In genomic region chr1:162151900-162152829, GRCh38 we compare ENCODE assay signal across 1 cellular context.
TF ChIP-seq lines count a peak whose summit lies in the region.

No MANE protein-coding gene starts in this region.

TF ChIP-seq in HepG2, 621 proteins besides CTCF, POLR2A, EP300 and RAD21 (continued from another document and continues in another):
- peak; percentile 75 for TF ChIP-seq PAXIP1 (CRISPR knock-in tag; conservative IDR thresholded peaks at IDR 0.05)
- TF ChIP-seq ZNF33B (CRISPR knock-in tag; IDR thresholded peaks at IDR 0.05): no peak
- no peak for TF ChIP-seq NAIF1 (CRISPR knock-in tag; IDR thresholded peaks at IDR 0.05; ENCODE audit: borderline replicate concordance)
- no peak for TF ChIP-seq ZNF367 (CRISPR knock-in tag; IDR thresholded peaks at IDR 0.05; ENCODE audit: borderline replicate concordance)
- peak; percentile 77 for TF ChIP-seq ZNF644 (CRISPR knock-in tag; IDR thresholded peaks at IDR 0.05; ENCODE audit: low read depth)
- TF ChIP-seq, protein P1, sequence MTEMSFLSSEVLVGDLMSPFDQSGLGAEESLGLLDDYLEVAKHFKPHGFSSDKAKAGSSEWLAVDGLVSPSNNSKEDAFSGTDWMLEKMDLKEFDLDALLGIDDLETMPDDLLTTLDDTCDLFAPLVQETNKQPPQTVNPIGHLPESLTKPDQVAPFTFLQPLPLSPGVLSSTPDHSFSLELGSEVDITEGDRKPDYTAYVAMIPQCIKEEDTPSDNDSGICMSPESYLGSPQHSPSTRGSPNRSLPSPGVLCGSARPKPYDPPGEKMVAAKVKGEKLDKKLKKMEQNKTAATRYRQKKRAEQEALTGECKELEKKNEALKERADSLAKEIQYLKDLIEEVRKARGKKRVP (CRISPR knock-in tag; IDR thresholded peaks at IDR 0.05): peak in 1 of 2 experiments; percentile 89; a peak in 2 of 4 replicates
- TF ChIP-seq JUND (CRISPR knock-in tag; IDR thresholded peaks at IDR 0.05): peak; percentile 90
- TF ChIP-seq HNF1A (IDR thresholded peaks at IDR 0.05; ENCODE audit: low read depth): 0 out of 2 replicates have a peak, but pooled peaks have one; percentile 44
- no peak for TF ChIP-seq HNF1A (CRISPR knock-in tag; IDR thresholded peaks at IDR 0.05; ENCODE audit: borderline replicate concordance)
- TF ChIP-seq ZBTB21 (CRISPR knock-in tag; IDR thresholded peaks at IDR 0.05): peak; percentile 40; the same call in 1 of the 2 replicates
- 0 out of 2 replicates have a peak, but pooled peaks have one; percentile 44 for TF ChIP-seq ZNF557 (CRISPR knock-in tag; IDR thresholded peaks at IDR 0.05)
- no peak for TF ChIP-seq ARHGAP35 (CRISPR knock-in tag; IDR thresholded peaks at IDR 0.05; ENCODE audit: borderline replicate concordance)
- TF ChIP-seq FOXC1 (CRISPR knock-in tag; IDR thresholded peaks at IDR 0.05; ENCODE audit: borderline replicate concordance): 0 out of 2 replicates have a peak, but pooled peaks have one; percentile 36
- peak; percentile 77 for TF ChIP-seq RXRA (CRISPR knock-in tag; IDR thresholded peaks at IDR 0.05)
- no peak for TF ChIP-seq MAFG (CRISPR knock-in tag; IDR thresholded peaks at IDR 0.05)
- peak; percentile 32; the same call in 1 of the 2 replicates for TF ChIP-seq ZNF619 (CRISPR knock-in tag; IDR thresholded peaks at IDR 0.05)
- TF ChIP-seq FOXA3 (CRISPR knock-in tag; IDR thresholded peaks at IDR 0.05): peak; percentile 95
- peak; percentile 87 for TF ChIP-seq SMAD1 (CRISPR knock-in tag; IDR thresholded peaks at IDR 0.05; ENCODE audit: borderline replicate concordance, low read depth)
- TF ChIP-seq STAG1 (CRISPR knock-in tag; IDR thresholded peaks at IDR 0.05): peak; percentile 38
- no peak for TF ChIP-seq ARNT (IDR thresholded peaks at IDR 0.05)
- TF ChIP-seq, protein P2, sequence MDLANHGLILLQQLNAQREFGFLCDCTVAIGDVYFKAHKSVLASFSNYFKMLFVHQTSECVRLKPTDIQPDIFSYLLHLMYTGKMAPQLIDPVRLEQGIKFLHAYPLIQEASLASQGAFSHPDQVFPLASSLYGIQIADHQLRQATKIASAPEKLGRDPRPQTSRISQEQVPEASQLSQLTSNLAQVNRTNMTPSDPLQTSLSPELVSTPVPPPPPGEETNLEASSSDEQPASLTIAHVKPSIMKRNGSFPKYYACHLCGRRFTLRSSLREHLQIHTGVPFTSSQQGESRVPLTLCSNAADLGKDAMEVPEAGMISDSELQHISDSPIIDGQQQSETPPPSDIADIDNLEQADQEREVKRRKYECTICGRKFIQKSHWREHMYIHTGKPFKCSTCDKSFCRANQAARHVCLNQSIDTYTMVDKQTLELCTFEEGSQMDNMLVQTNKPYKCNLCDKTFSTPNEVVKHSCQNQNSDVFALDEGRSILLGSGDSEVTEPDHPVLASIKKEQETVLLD (CRISPR knock-in tag; IDR thresholded peaks at IDR 0.05; ENCODE audit: low read depth): no peak
- TF ChIP-seq KLF12 (CRISPR knock-in tag; IDR thresholded peaks at IDR 0.05; ENCODE audit: borderline replicate concordance): no peak
- TF ChIP-seq ARNT2 (CRISPR knock-in tag; IDR thresholded peaks at IDR 0.05; ENCODE audit: low read depth): peak; percentile 48; the same call in 1 of the 2 replicates
- no peak for TF ChIP-seq ZNF552 (CRISPR knock-in tag; IDR thresholded peaks at IDR 0.05; ENCODE audit: borderline replicate concordance)
- TF ChIP-seq TOE1 (CRISPR knock-in tag; IDR thresholded peaks at IDR 0.05): no peak
- no peak for TF ChIP-seq AKAP8 (CRISPR knock-in tag; IDR thresholded peaks at IDR 0.05)
- 0 out of 2 replicates have a peak, but pooled peaks have one; percentile 35 for TF ChIP-seq ZNF772 (CRISPR knock-in tag; IDR thresholded peaks at IDR 0.05)
- TF ChIP-seq KDM3A (CRISPR knock-in tag; IDR thresholded peaks at IDR 0.05; ENCODE audit: low read depth): peak; percentile 79; the same call in 1 of the 2 replicates
- TF ChIP-seq, protein P3, sequence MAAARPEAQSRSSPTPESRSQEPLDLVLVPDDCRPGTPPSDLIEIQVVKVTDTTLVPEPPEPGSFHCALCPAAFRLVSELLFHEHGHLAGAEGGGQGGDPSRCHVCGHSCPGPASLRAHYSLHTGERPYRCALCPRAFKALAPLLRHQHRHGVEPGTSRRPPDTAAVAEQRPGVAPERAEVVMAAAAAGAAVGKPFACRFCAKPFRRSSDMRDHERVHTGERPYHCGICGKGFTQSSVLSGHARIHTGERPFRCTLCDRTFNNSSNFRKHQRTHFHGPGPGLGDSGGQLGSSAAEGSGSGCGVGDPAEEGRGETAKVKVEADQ (CRISPR knock-in tag; IDR thresholded peaks at IDR 0.05; ENCODE audit: borderline replicate concordance): no peak
- TF ChIP-seq, protein P4, sequence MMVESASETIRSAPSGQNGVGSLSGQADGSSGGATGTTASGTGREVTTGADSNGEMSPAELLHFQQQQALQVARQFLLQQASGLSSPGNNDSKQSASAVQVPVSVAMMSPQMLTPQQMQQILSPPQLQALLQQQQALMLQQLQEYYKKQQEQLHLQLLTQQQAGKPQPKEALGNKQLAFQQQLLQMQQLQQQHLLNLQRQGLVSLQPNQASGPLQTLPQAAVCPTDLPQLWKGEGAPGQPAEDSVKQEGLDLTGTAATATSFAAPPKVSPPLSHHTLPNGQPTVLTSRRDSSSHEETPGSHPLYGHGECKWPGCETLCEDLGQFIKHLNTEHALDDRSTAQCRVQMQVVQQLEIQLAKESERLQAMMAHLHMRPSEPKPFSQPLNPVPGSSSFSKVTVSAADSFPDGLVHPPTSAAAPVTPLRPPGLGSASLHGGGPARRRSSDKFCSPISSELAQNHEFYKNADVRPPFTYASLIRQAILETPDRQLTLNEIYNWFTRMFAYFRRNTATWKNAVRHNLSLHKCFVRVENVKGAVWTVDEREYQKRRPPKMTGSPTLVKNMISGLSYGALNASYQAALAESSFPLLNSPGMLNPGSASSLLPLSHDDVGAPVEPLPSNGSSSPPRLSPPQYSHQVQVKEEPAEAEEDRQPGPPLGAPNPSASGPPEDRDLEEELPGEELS (CRISPR knock-in tag; IDR thresholded peaks at IDR 0.05): peak; percentile 89
- no peak for TF ChIP-seq CBX2 (IDR thresholded peaks at IDR 0.05; ENCODE audit: low read depth, low read length)
- TF ChIP-seq CBX2 (CRISPR knock-in tag; IDR thresholded peaks at IDR 0.05; ENCODE audit: low read depth): no peak
- no peak for TF ChIP-seq PREB (CRISPR knock-in tag; IDR thresholded peaks at IDR 0.05)
- TF ChIP-seq MBNL3 (CRISPR knock-in tag; conservative IDR thresholded peaks at IDR 0.05): no peak
- TF ChIP-seq, protein P5, sequence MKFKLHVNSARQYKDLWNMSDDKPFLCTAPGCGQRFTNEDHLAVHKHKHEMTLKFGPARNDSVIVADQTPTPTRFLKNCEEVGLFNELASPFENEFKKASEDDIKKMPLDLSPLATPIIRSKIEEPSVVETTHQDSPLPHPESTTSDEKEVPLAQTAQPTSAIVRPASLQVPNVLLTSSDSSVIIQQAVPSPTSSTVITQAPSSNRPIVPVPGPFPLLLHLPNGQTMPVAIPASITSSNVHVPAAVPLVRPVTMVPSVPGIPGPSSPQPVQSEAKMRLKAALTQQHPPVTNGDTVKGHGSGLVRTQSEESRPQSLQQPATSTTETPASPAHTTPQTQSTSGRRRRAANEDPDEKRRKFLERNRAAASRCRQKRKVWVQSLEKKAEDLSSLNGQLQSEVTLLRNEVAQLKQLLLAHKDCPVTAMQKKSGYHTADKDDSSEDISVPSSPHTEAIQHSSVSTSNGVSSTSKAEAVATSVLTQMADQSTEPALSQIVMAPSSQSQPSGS (CRISPR knock-in tag; IDR thresholded peaks at IDR 0.05): peak; percentile 100
- TF ChIP-seq, protein P6, sequence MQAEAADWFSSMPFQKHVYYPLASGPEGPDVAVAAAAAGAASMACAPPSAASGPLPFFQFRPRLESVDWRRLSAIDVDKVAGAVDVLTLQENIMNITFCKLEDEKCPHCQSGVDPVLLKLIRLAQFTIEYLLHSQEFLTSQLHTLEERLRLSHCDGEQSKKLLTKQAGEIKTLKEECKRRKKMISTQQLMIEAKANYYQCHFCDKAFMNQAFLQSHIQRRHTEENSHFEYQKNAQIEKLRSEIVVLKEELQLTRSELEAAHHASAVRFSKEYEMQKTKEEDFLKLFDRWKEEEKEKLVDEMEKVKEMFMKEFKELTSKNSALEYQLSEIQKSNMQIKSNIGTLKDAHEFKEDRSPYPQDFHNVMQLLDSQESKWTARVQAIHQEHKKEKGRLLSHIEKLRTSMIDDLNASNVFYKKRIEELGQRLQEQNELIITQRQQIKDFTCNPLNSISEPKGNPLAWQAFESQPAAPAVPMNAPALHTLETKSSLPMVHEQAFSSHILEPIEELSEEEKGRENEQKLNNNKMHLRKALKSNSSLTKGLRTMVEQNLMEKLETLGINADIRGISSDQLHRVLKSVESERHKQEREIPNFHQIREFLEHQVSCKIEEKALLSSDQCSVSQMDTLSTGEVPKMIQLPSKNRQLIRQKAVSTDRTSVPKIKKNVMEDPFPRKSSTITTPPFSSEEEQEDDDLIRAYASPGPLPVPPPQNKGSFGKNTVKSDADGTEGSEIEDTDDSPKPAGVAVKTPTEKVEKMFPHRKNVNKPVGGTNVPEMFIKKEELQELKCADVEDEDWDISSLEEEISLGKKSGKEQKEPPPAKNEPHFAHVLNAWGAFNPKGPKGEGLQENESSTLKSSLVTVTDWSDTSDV (CRISPR knock-in tag; IDR thresholded peaks at IDR 0.05): no peak
- 0 out of 2 replicates have a peak, but pooled peaks have one; percentile 53 for TF ChIP-seq ESRRA (CRISPR knock-in tag; IDR thresholded peaks at IDR 0.05; ENCODE audit: low read depth)
- TF ChIP-seq KDM5A (IDR thresholded peaks at IDR 0.05; ENCODE audit: borderline replicate concordance, low read length): no peak
- TF ChIP-seq ZNF468 (CRISPR knock-in tag; IDR thresholded peaks at IDR 0.05): no peak
- no peak for TF ChIP-seq ZNF780A (CRISPR knock-in tag; IDR thresholded peaks at IDR 0.05)
- peak; percentile 96 for TF ChIP-seq TGIF2 (CRISPR knock-in tag; IDR thresholded peaks at IDR 0.05)
- no peak for TF ChIP-seq DR1 (CRISPR knock-in tag; IDR thresholded peaks at IDR 0.05)
- TF ChIP-seq TEAD3 (CRISPR knock-in tag; optimal IDR thresholded peaks at IDR 0.05; ENCODE audit: borderline replicate concordance): no peak
- peak; percentile 51; the same call in 1 of the 2 replicates for TF ChIP-seq REPIN1 (CRISPR knock-in tag; IDR thresholded peaks at IDR 0.05; ENCODE audit: borderline replicate concordance, low read depth)
- no peak for TF ChIP-seq ZNF562 (CRISPR knock-in tag; IDR thresholded peaks at IDR 0.05; ENCODE audit: borderline replicate concordance)
- TF ChIP-seq CREM (IDR thresholded peaks at IDR 0.05): peak; percentile 69; the same call in 1 of the 2 replicates
- TF ChIP-seq CREM (CRISPR knock-in tag; IDR thresholded peaks at IDR 0.05): no peak
- no peak for TF ChIP-seq IKZF1 (IDR thresholded peaks at IDR 0.05)
